ENCODE assay signal across 8 cellular contexts in the genomic region with DNA sequence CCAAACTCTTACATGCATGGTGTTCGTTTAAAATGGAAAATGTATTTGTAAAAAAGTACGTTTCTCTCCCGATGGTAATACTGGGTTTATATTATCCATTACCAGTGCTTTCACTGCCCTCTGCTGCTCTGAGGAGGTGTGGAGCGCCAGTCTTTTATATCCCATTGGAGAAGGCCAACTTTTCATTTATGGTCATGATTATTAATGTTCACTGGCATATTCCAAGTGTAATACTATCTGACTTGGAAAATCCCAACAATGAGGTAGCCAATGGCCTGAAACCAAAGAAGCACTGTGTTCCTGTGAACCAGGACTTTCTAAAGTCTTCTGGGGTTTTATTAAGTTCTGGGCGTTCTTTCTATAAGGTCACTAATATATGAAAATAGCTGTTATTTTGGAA.
DNase-seq lines count a peak whose midpoint lies in the region; ATAC-seq and TF ChIP-seq lines count a peak whose summit lies in the region.

No MANE protein-coding gene starts in this region.

- H3K4me1 Mint-ChIP-seq in activated naive CD4-positive, alpha-beta T cell treated with anti-CD3 and anti-CD28 coated beads for 36 hours (ENCODE audit: low read depth), result peaks cover 7% of the 10 kb centered on the region
- H3K4me1 Mint-ChIP-seq in CD14-positive monocyte, result peaks cover 30% of the 10 kb centered on the region

- peak; percentile 78 for ATAC-seq in mucosa of descending colon

- H3K4me1 ChIP-seq in duodenal mucosa (ENCODE audit: control insufficient read depth in 1 of 2, insufficient read depth in 2 of 2, low read length in 2 of 2) (peaks cover 15 to 21% of the 10 kb centered on the region in 2 donors), mucosa of descending colon (ENCODE audit: low read depth) (peaks cover 7% of the 10 kb centered on the region)

- H3K27me3 ChIP-seq in duodenal mucosa (ENCODE audit: control insufficient read depth in 1 of 2, insufficient read depth in 2 of 2, low read length in 2 of 2), result no peaks in the 10 kb centered on the region

- no peaks in the 10 kb centered on the region for H3K36me3 Mint-ChIP-seq in activated naive CD4-positive, alpha-beta T cell treated with anti-CD3 and anti-CD28 coated beads for 36 hours (ENCODE audit: low read depth)
- H3K36me3 Mint-ChIP-seq in CD14-positive monocyte, result peaks cover 0 to 2% of the 10 kb centered on the region in 2 donors

- no peak overlapping the region for H3K27ac Mint-ChIP-seq in activated naive CD4-positive, alpha-beta T cell treated with anti-CD3 and anti-CD28 coated beads for 36 hours
- H3K27ac Mint-ChIP-seq in CD14-positive monocyte, result no peak overlapping the region

- DNase-seq in activated naive CD4-positive, alpha-beta T cell treated with anti-CD3 and anti-CD28 coated beads for 36 hours, result peak; percentile 19
- DNase-seq in activated naive CD4-positive, alpha-beta T cell treated with Interleukin-2 at 50 U/mL for 16 hours, result no peak
- DNase-seq in NOMO-1 treated with dmso at 0.1 percent for 144 hours (lab: John Stamatoyannopoulos, UW; ENCODE audit: unreplicated experiment), result peak; percentile 36
- DNase-seq in mucosa of descending colon, result peak in 1 of 3 donors; percentile 65
- DNase-seq in activated gamma-delta T cell (lab: John Stamatoyannopoulos, UW), result no peak
- no peak for DNase-seq in CD14-positive monocyte (ENCODE audit: low spot score)
- no peak for DNase-seq in stimulated activated naive CD4-positive, alpha-beta T cell treated with Interleukin-2 at 50 U/mL for 16 hours (lab: John Stamatoyannopoulos, UW)

- intact Hi-C loops in activated naive CD4-positive, alpha-beta T cell treated with anti-CD3 and anti-CD28 coated beads for 36 hours (cut with micrococcal nuclease), result loop anchor here (1.0 to 5.0 kb wide), 3 partner anchors 197 to 427 kb away; no protein-coding TSS in a partner anchor
- intact Hi-C loops in mucosa of descending colon (cut with DNase I, micrococcal nuclease) (loop anchor here (10.0 kb wide), 2 partner anchors 75 to 205 kb away; no protein-coding TSS in a partner anchor), CD14-positive monocyte (cut with micrococcal nuclease) (loop anchor here in 1 of 2 donors (10.0 kb wide), 1 partner anchor 195 kb away; no protein-coding TSS in a partner anchor)

- TF ChIP-seq CTCF in mucosa of descending colon (IDR thresholded peaks at IDR 0.05) (no peak), CD14-positive monocyte (IDR thresholded peaks at IDR 0.05) (no peak)

- H3K4me3 ChIP-seq in duodenal mucosa (ENCODE audit: low read depth in 1 of 2, low read length in 2 of 2) (peak overlapping the region; percentile 53 to 56), mucosa of descending colon (no peak overlapping the region)

- no peaks in the 10 kb centered on the region for H3K9me3 Mint-ChIP-seq in activated naive CD4-positive, alpha-beta T cell treated with anti-CD3 and anti-CD28 coated beads for 36 hours
- no peaks in the 10 kb centered on the region for H3K9me3 Mint-ChIP-seq in CD14-positive monocyte

- no peak overlapping the region for H3K27ac ChIP-seq in duodenal mucosa (ENCODE audit: low read depth, low read length)

- H3K9me3 ChIP-seq in duodenal mucosa (ENCODE audit: control insufficient read depth in 1 of 2, low read length in 2 of 2) (no peaks in the 10 kb centered on the region), mucosa of descending colon (no peaks in the 10 kb centered on the region)

- H3K4me3 Mint-ChIP-seq in activated naive CD4-positive, alpha-beta T cell treated with anti-CD3 and anti-CD28 coated beads for 36 hours, result no peak overlapping the region
- no peak overlapping the region for H3K4me3 Mint-ChIP-seq in CD14-positive monocyte

- H3K27me3 Mint-ChIP-seq in activated naive CD4-positive, alpha-beta T cell treated with anti-CD3 and anti-CD28 coated beads for 36 hours (ENCODE audit: low read depth), result no peaks in the 10 kb centered on the region
- H3K27me3 Mint-ChIP-seq in CD14-positive monocyte (ENCODE audit: low read depth in 3 of 3), result peaks cover 0 to 3% (median 0%) of the 10 kb centered on the region in 3 donors

- CTCF ChIA-PET in activated naive CD4-positive, alpha-beta T cell treated with anti-CD3 and anti-CD28 coated beads for 36 hours (lab: Charles Lee), result interaction anchor here (0.8 to 1.3 kb wide), 3 partner anchors 197 to 244 kb away, joined by 3 to 5 read pairs (median 3); no protein-coding TSS in a partner anchor

- peak overlapping the region; percentile 45 to 55 for H3K9ac ChIP-seq in duodenal mucosa (ENCODE audit: low read depth in 1 of 2, low read length in 2 of 2)

- H3K36me3 ChIP-seq in duodenal mucosa (ENCODE audit: control insufficient read depth in 1 of 2, insufficient read depth in 2 of 2, low read length in 2 of 2) (no peaks in the 10 kb centered on the region), mucosa of descending colon (ENCODE audit: low read depth) (no peaks in the 10 kb centered on the region)

Comparison
In these comparisons a context has a peak if more than half of its experiments do, and no peak if none do; other contexts are left out.
1. DNase-seq: peak in activated naive CD4-positive, alpha-beta T cell treated with anti-CD3 and anti-CD28 coated beads for 36 hours (single experiment) and NOMO-1 treated with dmso at 0.1 percent for 144 hours (single experiment); none in activated naive CD4-positive, alpha-beta T cell treated with Interleukin-2 at 50 U/mL for 16 hours (single experiment), activated gamma-delta T cell (single experiment), CD14-positive monocyte (single experiment) and stimulated activated naive CD4-positive, alpha-beta T cell treated with Interleukin-2 at 50 U/mL for 16 hours (single experiment).